ENCODE assay signal across 25 cellular contexts in the genomic region with DNA sequence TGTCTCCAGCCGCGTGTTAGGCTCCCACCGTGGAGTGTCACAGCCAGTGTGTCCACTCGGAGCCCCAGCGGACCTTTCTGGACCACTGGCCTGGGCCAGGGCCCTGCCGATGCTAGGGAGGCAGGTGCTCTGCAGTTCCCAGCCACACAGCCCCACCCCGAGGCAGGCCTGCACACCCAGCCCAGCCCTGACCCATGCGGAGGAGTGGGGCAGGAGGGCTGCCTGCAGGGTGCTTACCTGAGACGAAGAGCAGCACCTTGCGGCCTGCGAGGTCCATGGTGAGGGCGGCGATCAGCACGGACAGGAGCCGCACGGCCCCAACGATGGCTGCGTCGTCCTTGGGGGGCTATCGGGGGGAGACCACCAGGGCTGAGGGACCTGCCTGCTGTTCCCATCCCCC. TPM values are rescaled to one million over a fixed set of nuclear protein-coding genes. Genes with fewer than 3 reads are reported as not detected.
"Had no signal": no experiment of that assay in that cellular context is flagged by ENCODE, and none has a peak within 500 bp of the region (broad histone marks: within the 10 kb centered on the region; RNA-seq: fewer than 3 reads in every experiment).

No MANE protein-coding gene starts in this region.

- DNase-seq: activated CD4-positive, alpha-beta memory T cell treated with anti-CD3 and anti-CD28 coated beads for 36 hours; activated CD4-positive, alpha-beta T cell treated with anti-CD3 and anti-CD28 coated beads for 4 hours; activated naive CD4-positive, alpha-beta T cell; activated naive CD8-positive, alpha-beta T cell treated with anti-CD3 and anti-CD28 coated beads for 36 hours; activated T-cell treated with anti-CD3 and anti-CD28 coated beads, Interleukin-2, amount 50 U/mL, for 1 hour; amygdala; effector CD8-positive, alpha-beta T cell; gastrocnemius medialis; heart left ventricle; immature natural killer cell; left ventricle myocardium superior; stimulated activated CD4-positive, alpha-beta T cell treated with anti-CD3 and anti-CD28 coated beads, Interleukin-12 subunit alpha, Interleukin-12 subunit beta, amount 100 ng/mL, for 4 hours; stimulated activated CD4-positive, alpha-beta T cell treated with anti-CD3 and anti-CD28 coated beads, Interleukin-2, amount 100 ng/mL, for 24 hours; stimulated activated naive CD4-positive, alpha-beta T cell treated with Interleukin-2 at 50 U/mL for 16 hours; tibial artery had no signal

- H3K9me3 ChIP-seq: gastrocnemius medialis, heart left ventricle, tibial artery had no signal

- FAIRE-seq: TTC549 had no signal

- H3K4me3 ChIP-seq: cardiac muscle cell, gastrocnemius medialis, heart left ventricle, tibial artery had no signal

- H3K36me3 ChIP-seq: gastrocnemius medialis had no signal

- H3K27me3 ChIP-seq: cardiac muscle cell, gastrocnemius medialis, heart left ventricle, tibial artery had no signal

- H3K27ac ChIP-seq: cardiac muscle cell, gastrocnemius medialis, heart left ventricle, tibial artery had no signal

RNA-seq across cellular contexts. Expression of a gene that starts 51.0 kb away (rescaled TPM):
- total RNA-seq: activated CD4-positive, alpha-beta memory T cell treated with anti-CD3 and anti-CD28 coated beads for 36 hours; activated naive CD8-positive, alpha-beta T cell treated with anti-CD3 and anti-CD28 coated beads for 36 hours; activated T-helper 17 cell treated with anti-CD3 and anti-CD28 coated beads, Interleukin-2, amount 50 U/mL, for 72 hours; cardiac muscle cell; chondrocyte; esophagus mucosa; gastrocnemius medialis; heart left ventricle; left ventricle myocardium superior; osteoblast; progenitor cell of endocrine pancreas; subcutaneous adipose tissue had no signal
- polyA plus RNA-seq: cardiac muscle cell, heart left ventricle, immature natural killer cell, neural cell, urinary bladder had no signal
